13 cellular contexts compared by ENCODE assay signal in the genomic region with DNA sequence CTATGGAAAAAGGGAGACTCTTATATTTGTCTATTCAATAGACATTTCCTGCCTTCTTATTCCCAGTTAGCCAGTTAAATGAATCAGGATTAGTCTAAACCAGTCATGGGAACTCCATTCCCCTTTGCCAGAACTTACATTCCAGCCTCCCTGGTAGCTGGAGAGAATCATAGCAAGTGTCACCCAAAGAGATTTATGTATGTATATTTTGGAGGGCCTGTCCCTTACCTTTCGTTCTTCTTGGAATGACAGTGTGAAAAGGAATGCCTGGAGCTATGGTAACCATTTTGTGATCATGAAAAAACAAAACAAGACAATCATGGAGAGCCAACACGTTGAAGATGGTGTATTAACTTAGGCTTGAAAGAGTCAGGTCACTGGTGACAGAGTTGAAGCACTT.
A peak's percentile ranks its signal among the peaks of the same experiment; 100 is the strongest.
DNase-seq lines count a peak whose midpoint lies in the region; ATAC-seq, FAIRE-seq and TF ChIP-seq lines count a peak whose summit lies in the region.
"Had no signal": no experiment of that assay in that cellular context is flagged by ENCODE, and none has a peak within 500 bp of the region (broad histone marks: within the 10 kb centered on the region; RNA-seq: fewer than 3 reads in every experiment).

No MANE protein-coding gene starts in this region.

- TF ChIP-seq EP300 in transverse colon (IDR thresholded peaks at IDR 0.05; ENCODE audit: low read depth): no peak

- peaks cover 5% of the 10 kb centered on the region for H3K9me3 ChIP-seq in MG63
- no peaks in the 10 kb centered on the region for H3K9me3 ChIP-seq in muscle layer of colon (ENCODE audit: low read length)
- H3K9me3 ChIP-seq in lower lobe of right lung: no peaks in the 10 kb centered on the region
- no peaks in the 10 kb centered on the region for H3K9me3 ChIP-seq in transverse colon
- H3K9me3 ChIP-seq: suprapubic skin had no signal

- in situ Hi-C loops in transverse colon (cut with MboI; ENCODE audit: low pct_ligation_motif_present in 1 of 4, low pct_unique_long_range_greater_than_20kb in 1 of 4, low sequenced_read_pairs in 3 of 4): loop anchor here in 1 of 4 donors (25.0 kb wide), 2 partner anchors 432 to 1282 kb away; no protein-coding TSS in a partner anchor

- H3K27me3 ChIP-seq in MG63 (no peaks in the 10 kb centered on the region), bronchial epithelial cell (ENCODE audit: control insufficient read depth, insufficient read depth, low read length) (no peaks in the 10 kb centered on the region), muscle layer of colon (ENCODE audit: control insufficient read depth in 1 of 2, insufficient read depth in 2 of 2, low read length in 2 of 2) (no peaks in the 10 kb centered on the region), lower lobe of right lung (ENCODE audit: low read depth) (no peaks in the 10 kb centered on the region), transverse colon (no peaks in the 10 kb centered on the region)
- H3K27me3 ChIP-seq: brain microvascular endothelial cell, suprapubic skin had no signal

- no peak for ATAC-seq in lower lobe of right lung
- ATAC-seq in GM19395 (IDR thresholded peaks at IDR 0.05; ENCODE audit: unreplicated experiment): no peak

- TF ChIP-seq POLR2A in transverse colon (IDR thresholded peaks at IDR 0.05): no peak

- peaks cover 27% of the 10 kb centered on the region for H3K4me1 ChIP-seq in muscle layer of colon (ENCODE audit: insufficient read depth, low read length)
- H3K4me1 ChIP-seq in lower lobe of right lung: no peaks in the 10 kb centered on the region
- H3K4me1 ChIP-seq in transverse colon: no peaks in the 10 kb centered on the region
- H3K4me1 ChIP-seq: suprapubic skin had no signal

- DNase-seq in EH (ENCODE audit: low read depth) (peak; percentile 72), MG63 (peak; percentile 83), bronchial epithelial cell (ENCODE audit: low read depth) (peak; percentile 38), lower lobe of right lung (no peak), transverse colon (no peak)
- DNase-seq in stimulated activated CD4-positive, alpha-beta T cell treated with anti-CD3 and anti-CD28 coated beads, Interleukin-12 subunit alpha, Interleukin-12 subunit beta, amount 100 ng/mL, for 4 hours: no peak
- DNase-seq: brain microvascular endothelial cell, T-cell, WERI-Rb-1 had no signal

- H3K27ac ChIP-seq in muscle layer of colon (ENCODE audit: low read depth, low read length) (peak overlapping the region; percentile 2), lower lobe of right lung (no peak overlapping the region), transverse colon (no peak overlapping the region)
- H3K27ac ChIP-seq: brain microvascular endothelial cell, suprapubic skin, WERI-Rb-1 had no signal

- H3K9ac ChIP-seq in muscle layer of colon (ENCODE audit: low read length): no peak overlapping the region

- TF ChIP-seq CTCF in bronchial epithelial cell (IDR thresholded peaks at IDR 0.05; ENCODE audit: insufficient read depth, low read length, severe bottlenecking) (no peak), lower lobe of right lung (IDR thresholded peaks at IDR 0.05) (no peak), transverse colon (IDR thresholded peaks at IDR 0.05) (no peak)

- FAIRE-seq in bronchial epithelial cell (lab: Jason Lieb, UNC): no peak

- intact Hi-C loops in lower lobe of right lung (cut with DNase I) (no loop called here), transverse colon (cut with DNase I; ENCODE audit: low total_unique reads) (no loop called here)

- H3K36me3 ChIP-seq in MG63: no peaks in the 10 kb centered on the region
- no peaks in the 10 kb centered on the region for H3K36me3 ChIP-seq in bronchial epithelial cell (ENCODE audit: control insufficient read depth, insufficient read depth, low read length)
- H3K36me3 ChIP-seq in muscle layer of colon (ENCODE audit: insufficient read depth, low read length): no peaks in the 10 kb centered on the region
- no peaks in the 10 kb centered on the region for H3K36me3 ChIP-seq in lower lobe of right lung
- no peaks in the 10 kb centered on the region for H3K36me3 ChIP-seq in transverse colon
- H3K36me3 ChIP-seq: brain microvascular endothelial cell, suprapubic skin, WERI-Rb-1 had no signal

- H3K4me3 ChIP-seq in MG63 (no peak overlapping the region), bronchial epithelial cell (ENCODE audit: low read depth, low read length) (no peak overlapping the region), muscle layer of colon (ENCODE audit: low read depth in 1 of 2, low read length in 2 of 2) (no peak overlapping the region), lower lobe of right lung (no peak overlapping the region), transverse colon (no peak overlapping the region)
- H3K4me3 ChIP-seq: lung, suprapubic skin had no signal

- 35 to 50% methylated on average over 2 of the region's 2 CpGs for WGBS in transverse colon (ENCODE audit: low coverage in 1 of 2), 2 donors

Comparison
In these comparisons a context has a peak if more than half of its experiments do, and no peak if none do; other contexts are left out.
1. DNase-seq: peak in EH (single experiment), MG63 (single experiment) and bronchial epithelial cell (single experiment); none in stimulated activated CD4-positive, alpha-beta T cell treated with anti-CD3 and anti-CD28 coated beads, Interleukin-12 subunit alpha, Interleukin-12 subunit beta, amount 100 ng/mL, for 4 hours (single experiment), lower lobe of right lung (single experiment) and transverse colon (single experiment).